7 cellular contexts compared by ENCODE assay signal in genomic region chr2:222903234-222904220, GRCh38. TPM values are rescaled to one million over a fixed set of nuclear protein-coding genes. Genes with fewer than 3 reads are reported as not detected.
DNase-seq lines count a peak whose midpoint lies in the region; ATAC-seq, FAIRE-seq and TF ChIP-seq lines count a peak whose summit lies in the region.

No MANE protein-coding gene starts in this region.

- H3K9me3 Mint-ChIP-seq in stimulated activated effector memory CD8-positive, alpha-beta T cell treated with anti-CD3 and anti-CD28 coated beads, Interleukin-12 subunit alpha, Interleukin-12 subunit beta, amount 100 ng/mL, for 72 hours, result no peaks in the 10 kb centered on the region

- in situ Hi-C loops in GM12878 (cut with MboI), result loop anchor here (5.0 to 25.0 kb wide), 2 partner anchors 211 to 591 kb away; a partner anchor contains a TSS

- no peak overlapping the region for H3K4me3 Mint-ChIP-seq in stimulated activated effector memory CD8-positive, alpha-beta T cell treated with anti-CD3 and anti-CD28 coated beads, Interleukin-12 subunit alpha, Interleukin-12 subunit beta, amount 100 ng/mL, for 72 hours

- H3K36me3 Mint-ChIP-seq in stimulated activated effector memory CD8-positive, alpha-beta T cell treated with anti-CD3 and anti-CD28 coated beads, Interleukin-12 subunit alpha, Interleukin-12 subunit beta, amount 100 ng/mL, for 72 hours, result peaks cover 8% of the 10 kb centered on the region

- peaks cover 73% of the 10 kb centered on the region for H3K79me2 ChIP-seq in DOHH2 (ENCODE audit: control insufficient read depth, low read length)
- peaks cover 5% of the 10 kb centered on the region; the same call in 1 of the 2 replicates for H3K79me2 ChIP-seq in GM12878 (ENCODE audit: control insufficient read depth, insufficient read depth, low read length)

- 77% methylated on average over 16 of the region's 16 CpGs for WGBS in GM12878 (ENCODE audit: insufficient coverage, insufficient replicate concordance, low lambda C conversion rate, missing lambda C conversion rate)

- H3K4me1 ChIP-seq in DOHH2 (ENCODE audit: control insufficient read depth, low read length), result peaks cover 8% of the 10 kb centered on the region
- H3K4me1 ChIP-seq in GM12878 (ENCODE audit: control insufficient read depth, insufficient read depth, low read length), result no peaks in the 10 kb centered on the region

- no peak for FAIRE-seq in GM12878 (lab: Jason Lieb, UNC)

- no peak overlapping the region for H3K27ac ChIP-seq in DOHH2 (ENCODE audit: low read depth, low read length)
- H3K27ac ChIP-seq in GM12878 (ENCODE audit: control insufficient read depth, insufficient read depth), result no peak overlapping the region

- no peaks in the 10 kb centered on the region for H3K27me3 ChIP-seq in DOHH2 (ENCODE audit: control insufficient read depth, low read length)
- H3K27me3 ChIP-seq in GM12878 (replicated peaks in 1 of 2; ENCODE audit: control insufficient read depth in 2 of 2, insufficient read depth in 2 of 2, low read length in 1 of 2), result no peaks in the 10 kb centered on the region

- TF ChIP-seq CTCF in DOHH2 (IDR thresholded peaks at IDR 0.05; ENCODE audit: low read depth, low read length, poor library complexity, severe bottlenecking), result peak; percentile 62
- TF ChIP-seq CTCF in GM12878 (IDR thresholded peaks at IDR 0.05 in 2 of 3, conservative IDR thresholded peaks at IDR 0.05 in 1 of 3; ENCODE audit: control insufficient read depth in 2 of 3, extremely low read depth in 1 of 3, insufficient read depth in 1 of 3, low read depth in 3 of 3, low read length in 3 of 3), result peak; percentile 62 to 77 (median 66); a peak in 5 of 6 replicates

- RAD21 ChIA-PET in GM12878 (lab: Charles Lee; ENCODE audit: unreplicated experiment), result interaction anchor here (0.7 to 3.8 kb wide), 16 partner anchors 9 to 1827 kb away, joined by 3 to 66 read pairs (median 4); no protein-coding TSS in a partner anchor

- peak; percentile 91 for ATAC-seq in GM19351 (IDR thresholded peaks at IDR 0.05; ENCODE audit: unreplicated experiment)
- ATAC-seq in HG03378 (IDR thresholded peaks at IDR 0.05; ENCODE audit: unreplicated experiment), result peak; percentile 90
- ATAC-seq in GM12878, result peak; percentile 95
- peak; percentile 70 for ATAC-seq in stimulated activated effector memory CD8-positive, alpha-beta T cell treated with anti-CD3 and anti-CD28 coated beads, Interleukin-12 subunit alpha, Interleukin-12 subunit beta, amount 100 ng/mL, for 72 hours

- peak; percentile 95 for TF ChIP-seq RAD21 in GM12878 (IDR thresholded peaks at IDR 0.05; ENCODE audit: insufficient read depth, low read depth, low read length)

- no TSS peak for BruUV-seq in GM12878 (replicated peaks; lab: Mats Ljungman, UMichigan)

- H3K27ac Mint-ChIP-seq in stimulated activated effector memory CD8-positive, alpha-beta T cell treated with anti-CD3 and anti-CD28 coated beads, Interleukin-12 subunit alpha, Interleukin-12 subunit beta, amount 100 ng/mL, for 72 hours, result no peak overlapping the region

- H4K20me1 ChIP-seq in DOHH2 (ENCODE audit: control insufficient read depth, insufficient read depth, low read depth, low read length) (no peaks in the 10 kb centered on the region), GM12878 (ENCODE audit: control insufficient read depth, insufficient read depth) (no peaks in the 10 kb centered on the region)

- intact Hi-C loops in GM12878 (cut with micrococcal nuclease; ENCODE audit: unreplicated experiment), result loop anchor here (1.0 to 2.0 kb wide), 3 partner anchors 107 to 213 kb away; no protein-coding TSS in a partner anchor

- H3K4me1 Mint-ChIP-seq in stimulated activated effector memory CD8-positive, alpha-beta T cell treated with anti-CD3 and anti-CD28 coated beads, Interleukin-12 subunit alpha, Interleukin-12 subunit beta, amount 100 ng/mL, for 72 hours, result peaks cover 45% of the 10 kb centered on the region

- peaks cover 4% of the 10 kb centered on the region for H3F3A ChIP-seq in DOHH2 (ENCODE audit: control insufficient read depth, insufficient read depth)

- SMC1A ChIA-PET in GM12878 (lab: Charles Lee; ENCODE audit: uncharacterized antibody, unreplicated experiment), result interaction anchor here (0.6 to 5.5 kb wide), 16 partner anchors 8 to 216 kb away, joined by 3 to 100 read pairs (median 3); no protein-coding TSS in a partner anchor

- TF ChIP-seq POLR2A in GM12878 (IDR thresholded peaks at IDR 0.05; ENCODE audit: low read depth, low read length), result no peak

- no peak overlapping the region for H2AFZ ChIP-seq in GM12878 (ENCODE audit: control insufficient read depth, low read depth, low read length)

- no peak overlapping the region for H3K4me3 ChIP-seq in DOHH2 (ENCODE audit: low read length)
- no peak overlapping the region for H3K4me3 ChIP-seq in GM12878

- H3K9me3 ChIP-seq in DOHH2 (ENCODE audit: control insufficient read depth, insufficient read depth, low read length) (no peaks in the 10 kb centered on the region), GM12878 (replicated peaks; ENCODE audit: control insufficient read depth, insufficient read depth, low read length) (no peaks in the 10 kb centered on the region)

- H3K4me2 ChIP-seq in DOHH2 (ENCODE audit: low read length), result no peak overlapping the region
- no peak overlapping the region for H3K4me2 ChIP-seq in GM12878 (ENCODE audit: control insufficient read depth, insufficient read depth)

- TF ChIP-seq EP300 in GM12878 (IDR thresholded peaks at IDR 0.05; ENCODE audit: borderline replicate concordance in 1 of 2, control insufficient read depth in 1 of 2, low read depth in 2 of 2, low read length in 2 of 2), result no peak

- no peaks in the 10 kb centered on the region for H3K9me2 ChIP-seq in DOHH2 (replicated peaks; ENCODE audit: control insufficient read depth, low read length)

- CTCF ChIA-PET in GM12878 (lab: Yijun Ruan, JAX), result interaction anchor here (0.6 to 5.5 kb wide), 28 partner anchors 9 to 213 kb away, joined by 3 to 141 read pairs (median 6); no protein-coding TSS in a partner anchor

- no peak overlapping the region for H3K9ac ChIP-seq in GM12878 (ENCODE audit: control insufficient read depth, insufficient read depth, low read length)

- H3K36me3 ChIP-seq in DOHH2 (ENCODE audit: control insufficient read depth, low read length) (peaks cover 29% of the 10 kb centered on the region), GM12878 (ENCODE audit: control insufficient read depth in 2 of 2, insufficient read depth in 2 of 2, low read length in 1 of 2) (no peaks in the 10 kb centered on the region; a peak in 1 of 4 replicates)

- DNase-seq in NOMO-1 treated with dmso at 0.1 percent for 144 hours (lab: John Stamatoyannopoulos, UW; ENCODE audit: unreplicated experiment) (peak; percentile 4), GM12878 (ENCODE audit: low read depth, low spot score) (no peak), iris pigment epithelial cell (ENCODE audit: low read depth) (peak; percentile 64)
- no peak for DNase-seq in stimulated activated effector memory CD8-positive, alpha-beta T cell treated with anti-CD3 and anti-CD28 coated beads, Interleukin-12 subunit alpha, Interleukin-12 subunit beta, amount 100 ng/mL, for 72 hours (ENCODE audit: low spot score in 2 of 2)

- POLR2A ChIA-PET in GM12878 (lab: Charles Lee), result no interaction called here

TF ChIP-seq in GM12878, 131 proteins besides CTCF, POLR2A, EP300 and RAD21 (continues in another document):
- no peak for TF ChIP-seq ZBTB40 (IDR thresholded peaks at IDR 0.05; ENCODE audit: borderline replicate concordance)
- peak; percentile 78 for TF ChIP-seq SMC3 (IDR thresholded peaks at IDR 0.05; ENCODE audit: borderline replicate concordance, low read length)
- no peak for TF ChIP-seq ZNF217 (IDR thresholded peaks at IDR 0.05)

RNA-seq across cellular contexts. Expression of gene ACSL3, which starts 42.7 kb away (rescaled TPM):
- 65.0 and 68.1 TPM in 2 replicates for total RNA-seq in GM12878 (2013; cell fraction: nucleolus; rRNA removed)
- 62.6 and 73.2 TPM in 2 replicates for total RNA-seq in GM12878 (2014; rRNA removed)
- total RNA-seq in GM12878 (2014; rRNA removed; fragmentation: Illumina TruSeq; extraction: Trizol), result 78.9 and 83.9 TPM in 2 replicates
- total RNA-seq in GM12878 (2021), result 70.1 and 81.5 TPM in 2 replicates
- 15.8 TPM for polyA plus RNA-seq in GM12878 (2011; ENCODE audit: low read depth)
- 50.3 and 60.0 TPM in 2 replicates for polyA plus RNA-seq in GM12878 (2011; rRNA removed)
- 32.5 and 34.1 TPM in 2 replicates for polyA plus RNA-seq in GM12878 (2011; cell fraction: cytosol; rRNA removed)
- polyA plus RNA-seq in GM12878 (2011; cell fraction: nucleus; rRNA removed), result 13.5 and 22.8 TPM in 2 replicates
- 23.6 and 24.0 TPM in 2 replicates for polyA plus RNA-seq in GM12878 (2012)
- 54.6 and 70.9 TPM in 2 replicates for polyA plus RNA-seq in GM12878 (2014; fragmentation: Illumina TruSeq; extraction: Trizol)
- polyA plus RNA-seq in GM12878 (2014; fragmentation: Nextera tagmentation; extraction: Ambion mirVana), result 10 to 100 TPM; 15.6 to 24.0 TPM
- 44.3 and 53.1 TPM in 2 replicates for polyA plus RNA-seq in GM12878 (2014; rRNA removed)
- 10 to 100 TPM; 58.8 to 73.6 TPM for polyA plus RNA-seq in GM12878 (2016; fragmentation: Nextera tagmentation; extraction: Ambion mirVana)
- 89.6 and 154 TPM in 2 replicates for polyA minus RNA-seq in GM12878 (2011; rRNA and poly(A)+ RNA removed)
- polyA minus RNA-seq in GM12878 (2011; cell fraction: cytosol; rRNA and poly(A)+ RNA removed), result 27.4 and 46.4 TPM in 2 replicates
- 20.6 and 49.3 TPM in 2 replicates for polyA minus RNA-seq in GM12878 (2011; cell fraction: nucleus; rRNA and poly(A)+ RNA removed)

Comparison
In these comparisons a context has a peak if more than half of its experiments do, and no peak if none do; other contexts are left out.
1. DNase-seq: peak in NOMO-1 treated with dmso at 0.1 percent for 144 hours (single experiment) and iris pigment epithelial cell (single experiment); none in GM12878 (single experiment) and stimulated activated effector memory CD8-positive, alpha-beta T cell treated with anti-CD3 and anti-CD28 coated beads, Interleukin-12 subunit alpha, Interleukin-12 subunit beta, amount 100 ng/mL, for 72 hours (0 of 2).
2. Peak in every context shown above with its lines, with median percentiles within 50 percentile points of each other: ATAC-seq.